ENCODE assay signal across 22 cellular contexts in genomic region chr5:92353107-92354030, GRCh38.
DNase-seq lines count a peak whose midpoint lies in the region; ATAC-seq, FAIRE-seq and TF ChIP-seq lines count a peak whose summit lies in the region.
"Had no signal": no experiment of that assay in that cellular context is flagged by ENCODE, and none has a peak within 500 bp of the region (broad histone marks: within the 10 kb centered on the region; RNA-seq: fewer than 3 reads in every experiment).

No MANE protein-coding gene starts in this region.

- FAIRE-seq in GM12878 (lab: Jason Lieb, UNC): no peak
- FAIRE-seq: endothelial cell of umbilical vein had no signal

- RAD21 ChIA-PET in GM12878 (lab: Charles Lee; ENCODE audit: unreplicated experiment): interaction anchor here (1.3 kb wide), 2 partner anchors 10 to 21 kb away, joined by 3 to 4 read pairs; no protein-coding TSS in a partner anchor

- H3K9ac ChIP-seq in GM12878 (ENCODE audit: control insufficient read depth, insufficient read depth, low read length) (no peak overlapping the region), liver (ENCODE audit: low read depth in 1 of 2, low read length in 2 of 2) (peak overlapping the region in 1 of 2 donors; percentile 14)

- H3K27me3 ChIP-seq in GM12878 (replicated peaks in 1 of 2; ENCODE audit: control insufficient read depth in 2 of 2, insufficient read depth in 2 of 2, low read length in 1 of 2): no peaks in the 10 kb centered on the region
- H3K27me3 ChIP-seq in liver (ENCODE audit: control insufficient read depth in 4 of 4, insufficient read depth in 4 of 4, low read length in 3 of 4): no peaks in the 10 kb centered on the region
- no peaks in the 10 kb centered on the region for H3K27me3 ChIP-seq in dorsolateral prefrontal cortex
- H3K27me3 ChIP-seq: ascending aorta, thyroid gland had no signal

- no peaks in the 10 kb centered on the region for H3K79me2 ChIP-seq in GM12878 (ENCODE audit: control insufficient read depth, insufficient read depth, low read length)

- TF ChIP-seq EP300 in GM12878 (IDR thresholded peaks at IDR 0.05; ENCODE audit: borderline replicate concordance in 1 of 2, control insufficient read depth in 1 of 2, low read depth in 2 of 2, low read length in 2 of 2): no peak

- no peaks in the 10 kb centered on the region for H3K36me3 ChIP-seq in GM12878 (ENCODE audit: control insufficient read depth in 2 of 2, insufficient read depth in 2 of 2, low read length in 1 of 2)
- H3K36me3 ChIP-seq in liver (ENCODE audit: control insufficient read depth in 4 of 4, insufficient read depth in 3 of 4, low read depth in 1 of 4, low read length in 3 of 4): no peaks in the 10 kb centered on the region
- H3K36me3 ChIP-seq: ascending aorta, HAP-1, thyroid gland had no signal

- no peak for TF ChIP-seq RAD21 in GM12878 (IDR thresholded peaks at IDR 0.05; ENCODE audit: insufficient read depth, low read depth, low read length)
- TF ChIP-seq RAD21 in liver (IDR thresholded peaks at IDR 0.05): peak; percentile 34 to 39

- no peak overlapping the region for H3K4me2 ChIP-seq in GM12878 (ENCODE audit: control insufficient read depth, insufficient read depth)

- WGBS in GM12878 (ENCODE audit: insufficient coverage, insufficient replicate concordance, low lambda C conversion rate, missing lambda C conversion rate): 13% methylated on average over 5 of the region's 5 CpGs
- WGBS in liver: 38% methylated on average over 5 of the region's 5 CpGs

- BruUV-seq in GM12878 (replicated peaks; lab: Mats Ljungman, UMichigan): no TSS peak

- peak; percentile 77 for ATAC-seq in GM12878
- ATAC-seq: naive thymus-derived CD4-positive, alpha-beta T cell; stimulated activated effector memory CD8-positive, alpha-beta T cell treated with anti-CD3 and anti-CD28 coated beads, Interleukin-12 subunit alpha, Interleukin-12 subunit beta, amount 100 ng/mL, for 72 hours; T-helper 17 cell had no signal

- in situ Hi-C loops in GM12878 (cut with MboI): no loop called here

- SMC1A ChIA-PET in GM12878 (lab: Charles Lee; ENCODE audit: uncharacterized antibody, unreplicated experiment): interaction anchor here (0.7 to 2.6 kb wide), 10 partner anchors 10 to 102 kb away, joined by 3 to 10 read pairs (median 4); no protein-coding TSS in a partner anchor

- H4K20me1 ChIP-seq in GM12878 (ENCODE audit: control insufficient read depth, insufficient read depth): no peaks in the 10 kb centered on the region

- CTCF ChIA-PET in GM12878 (lab: Yijun Ruan, JAX): interaction anchor here (1.0 to 1.4 kb wide), 3 partner anchors 11 to 117 kb away, joined by 3 to 4 read pairs (median 3); no protein-coding TSS in a partner anchor

- H3K4me3 ChIP-seq in GM12878 (no peak overlapping the region), liver (ENCODE audit: low read depth in 1 of 3, low read length in 3 of 3) (peak overlapping the region in 2 of 3 donors; percentile 9 to 11), dorsolateral prefrontal cortex (no peak overlapping the region)
- H3K4me3 ChIP-seq: ascending aorta, coronary artery, HAP-1, thyroid gland had no signal

- no peaks in the 10 kb centered on the region for H3K4me1 ChIP-seq in GM12878 (ENCODE audit: control insufficient read depth, insufficient read depth, low read length)
- H3K4me1 ChIP-seq in liver (ENCODE audit: control insufficient read depth in 4 of 4, insufficient read depth in 4 of 4, low read length in 3 of 4): peaks cover 0 to 13% (median 6%) of the 10 kb centered on the region in 4 donors
- H3K4me1 ChIP-seq: ascending aorta, thyroid gland had no signal

- no peak overlapping the region for H2AFZ ChIP-seq in GM12878 (ENCODE audit: control insufficient read depth, low read depth, low read length)

- POLR2A ChIA-PET in GM12878 (lab: Charles Lee): no interaction called here

- H3K27ac ChIP-seq in GM12878 (ENCODE audit: control insufficient read depth, insufficient read depth) (no peak overlapping the region), liver (ENCODE audit: low read depth in 1 of 2, low read length in 2 of 2) (peak overlapping the region; percentile 59 to 88), dorsolateral prefrontal cortex (no peak overlapping the region)
- H3K27ac ChIP-seq: ascending aorta, coronary artery, thyroid gland had no signal

- TF ChIP-seq CTCF in GM12878 (IDR thresholded peaks at IDR 0.05 in 2 of 3, conservative IDR thresholded peaks at IDR 0.05 in 1 of 3; ENCODE audit: control insufficient read depth in 2 of 3, extremely low read depth in 1 of 3, insufficient read depth in 1 of 3, low read depth in 3 of 3, low read length in 3 of 3): no peak
- TF ChIP-seq CTCF in liver (IDR thresholded peaks at IDR 0.05; ENCODE audit: low read depth, low read length, missing input control): no peak
- no peak for TF ChIP-seq CTCF in GM10266 (IDR thresholded peaks at IDR 0.05; ENCODE audit: control insufficient read depth, insufficient read depth, low read depth, missing control alignments)
- no peak for TF ChIP-seq CTCF in dorsolateral prefrontal cortex (IDR thresholded peaks at IDR 0.05 in 54 of 56, conservative IDR thresholded peaks at IDR 0.05 in 2 of 56; ENCODE audit: low read depth in 1 of 56, partially characterized antibody in 56 of 56)

- DNase-seq in ELR (ENCODE audit: low read depth) (peak; percentile 2), LoVo (ENCODE audit: low spot score) (peak; percentile 78), GM12878 (ENCODE audit: low read depth, low spot score) (no peak), NCI-H1105 (lab: John Stamatoyannopoulos, UW) (no peak), GM10266 (ENCODE audit: extremely low spot score) (no peak), hippocampal formation (lab: John Stamatoyannopoulos, UW) (no peak), dorsolateral prefrontal cortex (no peak)
- DNase-seq: activated CD8-positive, alpha-beta memory T cell treated with anti-CD3 and anti-CD28 coated beads, Interleukin-2, amount 50 U/mL, for 4 hours; MM.1S; naive thymus-derived CD4-positive, alpha-beta T cell; NCI-H1694 treated with DMSO at 0.1 percent for 48 hours; posterior cingulate gyrus; SHP77; stimulated activated CD4-positive, alpha-beta T cell treated with anti-CD3 and anti-CD28 coated beads, Interleukin-12 subunit alpha, Interleukin-12 subunit beta, amount 100 ng/mL, for 4 hours; T-helper 17 cell; thyroid gland had no signal

- no peak for TF ChIP-seq POLR2A in GM12878 (IDR thresholded peaks at IDR 0.05; ENCODE audit: low read depth, low read length)

- no peaks in the 10 kb centered on the region for H3K9me3 ChIP-seq in GM12878 (replicated peaks; ENCODE audit: control insufficient read depth, insufficient read depth, low read length)
- no peaks in the 10 kb centered on the region for H3K9me3 ChIP-seq in liver (ENCODE audit: control insufficient read depth in 4 of 4, low read length in 3 of 4)
- H3K9me3 ChIP-seq: ascending aorta, HAP-1, thyroid gland had no signal

- intact Hi-C loops in GM12878 (cut with micrococcal nuclease; ENCODE audit: unreplicated experiment) (no loop called here), dorsolateral prefrontal cortex (cut with DNase I) (no loop called here)

TF ChIP-seq in GM12878, 131 proteins besides CTCF, POLR2A, EP300 and RAD21 (continues in another document):
- TF ChIP-seq IKZF1 (conservative IDR thresholded peaks at IDR 0.05) (0 out of 2 replicates have a peak, but pooled peaks have one; percentile 30), BMI1 (IDR thresholded peaks at IDR 0.05; ENCODE audit: borderline replicate concordance) (no peak), DPF2 (IDR thresholded peaks at IDR 0.05) (peak; percentile 80), HCFC1 (IDR thresholded peaks at IDR 0.05; ENCODE audit: low read length) (no peak), PAX5 (IDR thresholded peaks at IDR 0.05; ENCODE audit: borderline replicate concordance, low read depth, low read length) (no peak), TAF1 (IDR thresholded peaks at IDR 0.05; ENCODE audit: borderline replicate concordance, low read depth, low read length) (no peak), STAT3 (IDR thresholded peaks at IDR 0.05; ENCODE audit: low read depth, low read length) (no peak)

TF ChIP-seq in liver, 16 proteins besides CTCF, POLR2A, EP300 and RAD21 (continues in another document):
- TF ChIP-seq TAF1 (conservative IDR thresholded peaks at IDR 0.05) (no peak), FOXA1 (IDR thresholded peaks at IDR 0.05) (no peak), RXRA (IDR thresholded peaks at IDR 0.05) (peak; percentile 22 to 45), GABPA (IDR thresholded peaks at IDR 0.05 in 1 of 2, conservative IDR thresholded peaks at IDR 0.05 in 1 of 2) (no peak), HNF4G (IDR thresholded peaks at IDR 0.05) (peak; percentile 88), EGR1 (IDR thresholded peaks at IDR 0.05; ENCODE audit: low read depth in 2 of 2) (no peak), FOXA2 (IDR thresholded peaks at IDR 0.05) (peak; percentile 10), NR2F2 (IDR thresholded peaks at IDR 0.05) (no peak), JUND (IDR thresholded peaks at IDR 0.05) (peak; percentile 55 to 76), YY1 (IDR thresholded peaks at IDR 0.05) (peak; percentile 35), ZBTB33 (IDR thresholded peaks at IDR 0.05) (peak; percentile 12)
- TF ChIP-seq, protein P1, sequence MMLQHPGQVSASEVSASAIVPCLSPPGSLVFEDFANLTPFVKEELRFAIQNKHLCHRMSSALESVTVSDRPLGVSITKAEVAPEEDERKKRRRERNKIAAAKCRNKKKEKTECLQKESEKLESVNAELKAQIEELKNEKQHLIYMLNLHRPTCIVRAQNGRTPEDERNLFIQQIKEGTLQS (IDR thresholded peaks at IDR 0.05): peak; percentile 81
- TF ChIP-seq, protein P2, sequence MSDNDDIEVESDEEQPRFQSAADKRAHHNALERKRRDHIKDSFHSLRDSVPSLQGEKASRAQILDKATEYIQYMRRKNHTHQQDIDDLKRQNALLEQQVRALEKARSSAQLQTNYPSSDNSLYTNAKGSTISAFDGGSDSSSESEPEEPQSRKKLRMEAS (IDR thresholded peaks at IDR 0.05): no peak

Comparison
In these comparisons a context has a peak if more than half of its experiments do, and no peak if none do; other contexts are left out.
1. DNase-seq: peak in ELR (single experiment) and LoVo (single experiment); none in GM12878 (single experiment), NCI-H1105 (single experiment), GM10266 (single experiment), hippocampal formation (0 of 2) and dorsolateral prefrontal cortex (0 of 10).
2. H3K27ac ChIP-seq: peak in liver (2 of 2); none in GM12878 (single experiment) and dorsolateral prefrontal cortex (0 of 59).
3. H3K4me3 ChIP-seq: peak in liver (2 of 3); none in GM12878 (single experiment) and dorsolateral prefrontal cortex (0 of 59).